ENCODE assay signal across 16 cellular contexts in the genomic region with DNA sequence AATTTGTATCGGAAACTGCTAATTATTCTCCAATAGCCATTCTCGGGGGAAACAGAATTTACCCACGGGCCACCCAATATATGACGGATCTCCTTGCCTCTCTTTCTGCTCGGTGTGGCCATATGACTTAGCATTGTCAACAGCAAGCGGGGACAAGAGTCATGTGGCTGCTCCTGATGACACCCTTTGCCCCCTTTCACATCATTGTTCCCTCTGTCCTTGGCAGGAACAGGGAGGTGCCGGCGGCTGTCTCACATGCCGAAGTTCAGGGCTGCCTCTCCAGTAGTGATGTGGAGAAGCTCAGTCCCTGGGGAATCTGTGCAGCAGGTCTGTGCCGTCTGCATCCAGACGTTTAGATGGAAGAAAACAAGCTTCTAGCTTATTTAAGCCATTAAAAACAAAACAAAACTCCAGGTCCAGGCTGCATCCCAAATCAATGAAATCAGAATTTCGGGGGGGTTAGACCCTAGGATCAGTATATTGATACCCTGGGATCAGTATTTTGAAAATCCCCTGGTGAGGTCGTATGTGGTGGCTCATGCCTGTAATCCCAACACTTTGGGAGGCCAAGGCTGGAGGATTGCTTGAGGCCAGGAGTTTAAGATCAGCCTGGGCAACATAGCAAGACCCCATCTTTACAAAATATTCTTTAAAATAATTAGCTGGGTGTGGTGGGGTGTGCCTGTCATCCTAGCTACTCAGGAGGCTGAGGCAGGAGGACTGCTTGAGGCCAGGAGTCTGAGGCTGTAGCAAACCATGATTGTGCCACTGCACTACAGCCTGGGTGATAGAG. TPM values are rescaled to one million over a fixed set of nuclear protein-coding genes. Genes with fewer than 3 reads are reported as not detected.
DNase-seq lines count a peak whose midpoint lies in the region; ATAC-seq, FAIRE-seq and TF ChIP-seq lines count a peak whose summit lies in the region.
"Had no signal": no experiment of that assay in that cellular context is flagged by ENCODE, and none has a peak within 500 bp of the region (broad histone marks: within the 10 kb centered on the region; RNA-seq: fewer than 3 reads in every experiment).

No MANE protein-coding gene starts in this region.

- H3K4me3 Mint-ChIP-seq in T-cell: no peak overlapping the region

- no peaks in the 10 kb centered on the region for H3K4me1 Mint-ChIP-seq in T-cell

- intact Hi-C loops in kidney (cut with DNase I): no loop called here
- intact Hi-C loops in psoas muscle (cut with DNase I): no loop called here

- no peak overlapping the region for H3K4me3 ChIP-seq in kidney (ENCODE audit: low read length in 2 of 2)
- no peak overlapping the region for H3K4me3 ChIP-seq in psoas muscle

- no peak for FAIRE-seq in kidney (lab: Jason Lieb, UNC)
- FAIRE-seq in GM19239 (lab: Jason Lieb, UNC): no peak
- FAIRE-seq: GM18507 had no signal

- H3K36me3 ChIP-seq in kidney (ENCODE audit: control insufficient read depth in 1 of 2, insufficient read depth in 2 of 2, low read length in 2 of 2) (no peaks in the 10 kb centered on the region), psoas muscle (ENCODE audit: insufficient read depth in 1 of 2, low read depth in 1 of 2) (peaks cover 0 to 14% of the 10 kb centered on the region in 2 donors)

- WGBS in psoas muscle, 3 donors: 61 to 71% (median 68%) methylated on average over 13 of the region's 13 CpGs

- DNase-seq in NCI-H82 (lab: John Stamatoyannopoulos, UW) (peak; percentile 30), NCI-H82 treated with DMSO at 0.1 percent for 48 hours (lab: John Stamatoyannopoulos, UW; ENCODE audit: unreplicated experiment) (no peak), NCI-H2171 (lab: John Stamatoyannopoulos, UW) (peak; percentile 63), kidney (peak; percentile 18), psoas muscle (no peak), T-cell (no peak), GM19239 (ENCODE audit: insufficient read length, low spot score) (no peak)
- DNase-seq: COR-L47, NCI-H1436 treated with DMSO at 0.1 percent for 48 hours, NCI-H510A, OCI-M1 had no signal

- H3K27me3 Mint-ChIP-seq in T-cell: peaks cover 0 to 1% of the 10 kb centered on the region in 2 donors

- H3K27ac ChIP-seq in kidney (ENCODE audit: low read depth in 2 of 2, low read length in 2 of 2) (no peak overlapping the region), psoas muscle (peak overlapping the region; percentile 55)
- H3K27ac ChIP-seq: C4-2B had no signal

- POLR2A ChIA-PET in T-cell (lab: Charles Lee): no interaction called here

- H3K27me3 ChIP-seq in psoas muscle (ENCODE audit: insufficient read depth in 3 of 3, low read length in 2 of 3): no peaks in the 10 kb centered on the region

- TF ChIP-seq CTCF in kidney (IDR thresholded peaks at IDR 0.05; ENCODE audit: borderline replicate concordance, extremely low read depth, insufficient read depth) (no peak), psoas muscle (IDR thresholded peaks at IDR 0.05) (no peak)

- CTCF ChIA-PET in T-cell (lab: Charles Lee): no interaction called here

- ATAC-seq in psoas muscle (no peak), T-cell (replicated peaks in 1 of 4) (no peak), HG03196 (IDR thresholded peaks at IDR 0.05; ENCODE audit: unreplicated experiment) (no peak)
- ATAC-seq: HCT116 had no signal

- H3K36me3 Mint-ChIP-seq in T-cell: no peaks in the 10 kb centered on the region

- H3K4me1 ChIP-seq in kidney (ENCODE audit: control insufficient read depth in 1 of 2, insufficient read depth in 1 of 2, low read depth in 1 of 2, low read length in 2 of 2): peaks cover 10 to 22% of the 10 kb centered on the region in 2 donors
- H3K4me1 ChIP-seq in psoas muscle: peaks cover 54% of the 10 kb centered on the region

- H3K9me3 Mint-ChIP-seq in T-cell: no peaks in the 10 kb centered on the region

- H3K9me3 ChIP-seq in kidney (ENCODE audit: control insufficient read depth in 1 of 2, low read length in 2 of 2) (no peaks in the 10 kb centered on the region), psoas muscle (no peaks in the 10 kb centered on the region)

- no peak overlapping the region for H3K27ac Mint-ChIP-seq in T-cell

- no peak overlapping the region for H3K9ac ChIP-seq in kidney (ENCODE audit: low read length in 2 of 2)

RNA-seq across cellular contexts. Expression of a gene that starts 10.8 kb away (rescaled TPM):
- 13.5 TPM for total RNA-seq in kidney
- 20.5 TPM for polyA plus RNA-seq in kidney (ENCODE audit: insufficient read depth, low read depth, low replicate concordance)
- total RNA-seq in psoas muscle: 100 to 1,000 TPM; 130 to 505 (median 308) TPM
- 100 to 1,000 TPM in 2 of 3 donors, 10 to 100 TPM in 1; 86.7 to 152 (median 122) TPM for polyA plus RNA-seq in psoas muscle
- not detected for total RNA-seq in T-cell
- total RNA-seq: SK-MEL-5 had no signal

RNA-seq across cellular contexts. Expression of a gene that starts 41.8 kb away (rescaled TPM):
- 1.4 TPM for total RNA-seq in kidney
- polyA plus RNA-seq in kidney (ENCODE audit: insufficient read depth, low read depth, low replicate concordance): 1.4 TPM
- total RNA-seq in psoas muscle: under 1 TPM in 3 of 4 donors, not detected in 1; 0.08 to 0.19 (median 0.13) TPM
- polyA plus RNA-seq in psoas muscle: under 1 TPM in 1 of 3 donors, not detected in 2; 0.26 TPM
- total RNA-seq in T-cell: under 1 TPM in 2 of 5 donors, not detected in 3; 0.13 to 0.15 TPM

Comparison
In these comparisons a context has a peak if more than half of its experiments do, and no peak if none do; other contexts are left out.
1. DNase-seq: peak in NCI-H82 (single experiment), NCI-H2171 (single experiment) and kidney (single experiment); none in NCI-H82 treated with DMSO at 0.1 percent for 48 hours (single experiment), psoas muscle (0 of 2), T-cell (0 of 34) and GM19239 (single experiment).
2. RNA of a gene that starts 10.8 kb away (total RNA-seq): 130 to 505 TPM in psoas muscle and 13.5 TPM in kidney (single experiment); not detected in T-cell; every median in the first group is over 10 times any median in the second.